8 cellular contexts compared by ENCODE assay signal in the genomic region with DNA sequence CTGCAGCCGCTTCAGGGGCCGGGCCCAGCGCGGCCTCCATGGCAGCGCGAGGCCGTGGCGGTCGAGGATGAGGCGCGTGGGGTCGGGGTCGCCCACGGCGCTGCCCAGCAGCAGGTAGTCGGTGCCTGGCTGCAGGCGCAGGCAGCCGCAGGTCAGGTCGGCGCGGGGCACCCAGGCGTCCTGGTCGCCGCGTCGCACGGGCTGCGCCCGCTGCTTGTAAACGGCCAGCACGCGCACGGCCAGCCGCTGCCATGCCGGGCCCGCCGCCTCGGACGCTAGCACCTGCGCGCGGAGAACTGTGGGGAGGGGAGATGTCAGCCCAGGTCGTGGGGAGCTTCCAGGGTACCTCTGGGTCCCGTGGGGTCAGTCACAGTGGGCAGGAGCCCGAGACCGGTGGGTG. TPM values are rescaled to one million over a fixed set of nuclear protein-coding genes. Genes with fewer than 3 reads are reported as not detected.
"Had no signal": no experiment of that assay in that cellular context is flagged by ENCODE, and none has a peak within 500 bp of the region (broad histone marks: within the 10 kb centered on the region; RNA-seq: fewer than 3 reads in every experiment).

No MANE protein-coding gene starts in this region.

- H3K27ac ChIP-seq: VCaP had no signal

- H3K36me3 ChIP-seq: tibial nerve had no signal

- H3K9me3 ChIP-seq: tibial nerve had no signal

- H3K27me3 ChIP-seq: dorsolateral prefrontal cortex, tibial nerve had no signal

RNA-seq across cellular contexts. Expression of a gene that starts 11.1 kb away (rescaled TPM):
- total RNA-seq: cardiac septum, epithelial cell of proximal tubule, lung microvascular endothelial cell had no signal

RNA-seq across cellular contexts. Expression of a gene that starts 34.0 kb away (rescaled TPM):
- total RNA-seq: cardiac septum, left lobe of liver, lung microvascular endothelial cell, skeletal muscle tissue had no signal
